Comparison of ENCODE assay signal across 1 cellular context in the genomic region with DNA sequence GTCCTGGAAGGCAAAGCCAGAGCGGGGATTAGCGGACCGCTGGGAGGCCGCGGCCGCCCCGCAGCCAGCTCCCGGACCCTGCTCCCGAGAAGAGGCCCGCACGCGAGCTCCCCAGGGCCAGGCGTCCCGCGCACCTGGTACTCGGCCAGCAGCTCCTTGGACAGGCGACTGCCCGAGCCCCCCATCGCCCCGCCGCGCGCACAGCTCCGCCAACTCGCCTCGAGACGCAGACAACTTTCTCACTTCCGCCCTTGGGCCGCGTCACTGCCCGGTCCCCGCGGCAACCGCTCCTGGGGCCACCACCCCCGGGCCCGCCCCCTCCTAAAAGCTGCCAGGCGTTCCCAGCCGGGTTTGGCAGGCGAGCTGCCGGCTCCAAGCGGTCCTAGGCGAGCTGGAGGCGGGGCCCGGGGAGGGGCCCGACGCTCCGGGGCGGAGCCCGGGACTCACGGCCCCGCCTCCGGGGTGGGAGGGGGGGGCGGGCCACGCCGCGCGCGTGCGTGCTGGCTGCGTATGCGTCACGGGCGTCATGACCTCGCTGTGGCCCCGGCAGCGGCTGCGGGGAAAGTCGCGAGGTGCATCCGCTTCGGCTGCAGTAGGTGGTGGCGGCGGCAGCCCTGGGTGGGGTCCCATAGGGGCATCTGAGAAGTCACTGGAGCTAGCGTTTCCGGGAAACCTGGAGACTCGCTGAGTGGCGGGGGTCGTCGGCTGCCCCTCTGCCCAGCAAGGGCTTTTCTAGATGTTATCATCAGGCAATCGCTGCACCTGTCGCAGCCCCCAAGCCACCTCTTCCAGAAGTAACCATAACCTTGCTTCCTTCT.
TF ChIP-seq lines count a peak whose summit lies in the region.

A gene (minus strand): TSS at position 241 of the 818 bp plus-strand sequence. CDS start 56 bp downstream, at position 185.
A gene with protein sequence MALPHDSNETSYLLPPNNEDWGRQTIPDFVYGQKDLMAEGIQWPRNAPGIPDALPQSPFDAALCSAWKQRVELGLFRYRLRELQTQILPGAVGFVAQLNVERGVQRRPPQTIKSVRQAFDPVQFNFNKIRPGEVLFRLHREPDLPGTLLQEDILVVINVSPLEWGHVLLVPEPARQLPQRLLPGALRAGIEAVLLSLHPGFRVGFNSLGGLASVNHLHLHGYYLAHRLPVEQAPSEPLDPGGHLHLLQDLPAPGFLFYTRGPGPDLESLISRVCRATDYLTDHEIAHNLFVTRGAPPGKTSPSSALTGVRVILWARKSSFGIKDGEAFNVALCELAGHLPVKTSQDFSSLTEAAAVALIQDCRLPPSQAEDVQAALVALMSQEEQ (plus strand): TSS at position 509 of the 818 bp plus-strand sequence. CDS start 6,700 bp downstream, outside the sequence.

TF ChIP-seq in WTC11, 78 proteins besides CTCF, POLR2A, EP300 and RAD21 (continued from another document):
- TF ChIP-seq, protein P1, sequence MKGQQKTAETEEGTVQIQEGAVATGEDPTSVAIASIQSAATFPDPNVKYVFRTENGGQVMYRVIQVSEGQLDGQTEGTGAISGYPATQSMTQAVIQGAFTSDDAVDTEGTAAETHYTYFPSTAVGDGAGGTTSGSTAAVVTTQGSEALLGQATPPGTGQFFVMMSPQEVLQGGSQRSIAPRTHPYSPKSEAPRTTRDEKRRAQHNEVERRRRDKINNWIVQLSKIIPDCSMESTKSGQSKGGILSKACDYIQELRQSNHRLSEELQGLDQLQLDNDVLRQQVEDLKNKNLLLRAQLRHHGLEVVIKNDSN (CRISPR knock-in tag; IDR thresholded peaks at IDR 0.05), result no peak
- TF ChIP-seq, protein P2, sequence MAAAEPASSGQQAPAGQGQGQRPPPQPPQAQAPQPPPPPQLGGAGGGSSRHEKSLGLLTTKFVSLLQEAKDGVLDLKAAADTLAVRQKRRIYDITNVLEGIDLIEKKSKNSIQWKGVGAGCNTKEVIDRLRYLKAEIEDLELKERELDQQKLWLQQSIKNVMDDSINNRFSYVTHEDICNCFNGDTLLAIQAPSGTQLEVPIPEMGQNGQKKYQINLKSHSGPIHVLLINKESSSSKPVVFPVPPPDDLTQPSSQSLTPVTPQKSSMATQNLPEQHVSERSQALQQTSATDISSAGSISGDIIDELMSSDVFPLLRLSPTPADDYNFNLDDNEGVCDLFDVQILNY (CRISPR knock-in tag; IDR thresholded peaks at IDR 0.05), result 0 out of 2 replicates have a peak, but pooled peaks have one; percentile 59
- TF ChIP-seq, protein P3, sequence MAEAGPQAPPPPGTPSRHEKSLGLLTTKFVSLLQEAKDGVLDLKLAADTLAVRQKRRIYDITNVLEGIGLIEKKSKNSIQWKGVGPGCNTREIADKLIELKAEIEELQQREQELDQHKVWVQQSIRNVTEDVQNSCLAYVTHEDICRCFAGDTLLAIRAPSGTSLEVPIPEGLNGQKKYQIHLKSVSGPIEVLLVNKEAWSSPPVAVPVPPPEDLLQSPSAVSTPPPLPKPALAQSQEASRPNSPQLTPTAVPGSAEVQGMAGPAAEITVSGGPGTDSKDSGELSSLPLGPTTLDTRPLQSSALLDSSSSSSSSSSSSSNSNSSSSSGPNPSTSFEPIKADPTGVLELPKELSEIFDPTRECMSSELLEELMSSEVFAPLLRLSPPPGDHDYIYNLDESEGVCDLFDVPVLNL (CRISPR knock-in tag; IDR thresholded peaks at IDR 0.05; ENCODE audit: borderline replicate concordance, low read depth), result no peak
- TF ChIP-seq, protein P4, sequence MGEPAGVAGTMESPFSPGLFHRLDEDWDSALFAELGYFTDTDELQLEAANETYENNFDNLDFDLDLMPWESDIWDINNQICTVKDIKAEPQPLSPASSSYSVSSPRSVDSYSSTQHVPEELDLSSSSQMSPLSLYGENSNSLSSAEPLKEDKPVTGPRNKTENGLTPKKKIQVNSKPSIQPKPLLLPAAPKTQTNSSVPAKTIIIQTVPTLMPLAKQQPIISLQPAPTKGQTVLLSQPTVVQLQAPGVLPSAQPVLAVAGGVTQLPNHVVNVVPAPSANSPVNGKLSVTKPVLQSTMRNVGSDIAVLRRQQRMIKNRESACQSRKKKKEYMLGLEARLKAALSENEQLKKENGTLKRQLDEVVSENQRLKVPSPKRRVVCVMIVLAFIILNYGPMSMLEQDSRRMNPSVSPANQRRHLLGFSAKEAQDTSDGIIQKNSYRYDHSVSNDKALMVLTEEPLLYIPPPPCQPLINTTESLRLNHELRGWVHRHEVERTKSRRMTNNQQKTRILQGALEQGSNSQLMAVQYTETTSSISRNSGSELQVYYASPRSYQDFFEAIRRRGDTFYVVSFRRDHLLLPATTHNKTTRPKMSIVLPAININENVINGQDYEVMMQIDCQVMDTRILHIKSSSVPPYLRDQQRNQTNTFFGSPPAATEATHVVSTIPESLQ (CRISPR knock-in tag; IDR thresholded peaks at IDR 0.05), result no peak
- TF ChIP-seq RORB (CRISPR knock-in tag; IDR thresholded peaks at IDR 0.05) (no peak), SMAD3 (CRISPR knock-in tag; IDR thresholded peaks at IDR 0.05; ENCODE audit: borderline replicate concordance) (no peak), JAZF1 (CRISPR knock-in tag; IDR thresholded peaks at IDR 0.05) (no peak), ZNF416 (CRISPR knock-in tag; IDR thresholded peaks at IDR 0.05) (no peak), SMAD4 (CRISPR knock-in tag; IDR thresholded peaks at IDR 0.05) (no peak), MXD4 (CRISPR knock-in tag; IDR thresholded peaks at IDR 0.05; ENCODE audit: borderline replicate concordance) (no peak), SP1 (CRISPR knock-in tag; conservative IDR thresholded peaks at IDR 0.05) (peak; percentile 92), NR1H2 (CRISPR knock-in tag; IDR thresholded peaks at IDR 0.05) (no peak), TCF7 (CRISPR knock-in tag; IDR thresholded peaks at IDR 0.05; ENCODE audit: low read depth) (no peak), ETV6 (CRISPR knock-in tag; IDR thresholded peaks at IDR 0.05) (no peak), GABPB1 (CRISPR knock-in tag; IDR thresholded peaks at IDR 0.05) (no peak), ZNF317 (CRISPR knock-in tag; IDR thresholded peaks at IDR 0.05; ENCODE audit: borderline replicate concordance, low read depth) (no peak), RELA (CRISPR knock-in tag; IDR thresholded peaks at IDR 0.05; ENCODE audit: borderline replicate concordance) (no peak), IRF2 (CRISPR knock-in tag; IDR thresholded peaks at IDR 0.05; ENCODE audit: borderline replicate concordance, low read depth) (no peak), CBFB (CRISPR knock-in tag; IDR thresholded peaks at IDR 0.05; ENCODE audit: low read depth) (no peak)
- TF ChIP-seq, protein P5, sequence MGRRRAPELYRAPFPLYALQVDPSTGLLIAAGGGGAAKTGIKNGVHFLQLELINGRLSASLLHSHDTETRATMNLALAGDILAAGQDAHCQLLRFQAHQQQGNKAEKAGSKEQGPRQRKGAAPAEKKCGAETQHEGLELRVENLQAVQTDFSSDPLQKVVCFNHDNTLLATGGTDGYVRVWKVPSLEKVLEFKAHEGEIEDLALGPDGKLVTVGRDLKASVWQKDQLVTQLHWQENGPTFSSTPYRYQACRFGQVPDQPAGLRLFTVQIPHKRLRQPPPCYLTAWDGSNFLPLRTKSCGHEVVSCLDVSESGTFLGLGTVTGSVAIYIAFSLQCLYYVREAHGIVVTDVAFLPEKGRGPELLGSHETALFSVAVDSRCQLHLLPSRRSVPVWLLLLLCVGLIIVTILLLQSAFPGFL (CRISPR knock-in tag; IDR thresholded peaks at IDR 0.05; ENCODE audit: borderline replicate concordance), result no peak
- TF ChIP-seq, protein P6, sequence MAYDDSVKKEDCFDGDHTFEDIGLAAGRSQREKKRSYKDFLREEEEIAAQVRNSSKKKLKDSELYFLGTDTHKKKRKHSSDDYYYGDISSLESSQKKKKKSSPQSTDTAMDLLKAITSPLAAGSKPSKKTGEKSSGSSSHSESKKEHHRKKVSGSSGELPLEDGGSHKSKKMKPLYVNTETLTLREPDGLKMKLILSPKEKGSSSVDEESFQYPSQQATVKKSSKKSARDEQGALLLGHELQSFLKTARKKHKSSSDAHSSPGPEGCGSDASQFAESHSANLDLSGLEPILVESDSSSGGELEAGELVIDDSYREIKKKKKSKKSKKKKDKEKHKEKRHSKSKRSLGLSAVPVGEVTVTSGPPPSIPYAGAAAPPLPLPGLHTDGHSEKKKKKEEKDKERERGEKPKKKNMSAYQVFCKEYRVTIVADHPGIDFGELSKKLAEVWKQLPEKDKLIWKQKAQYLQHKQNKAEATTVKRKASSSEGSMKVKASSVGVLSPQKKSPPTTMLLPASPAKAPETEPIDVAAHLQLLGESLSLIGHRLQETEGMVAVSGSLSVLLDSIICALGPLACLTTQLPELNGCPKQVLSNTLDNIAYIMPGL (CRISPR knock-in tag; IDR thresholded peaks at IDR 0.05), result peak; percentile 37; the same call in 1 of the 2 replicates
- TF ChIP-seq, protein P7, sequence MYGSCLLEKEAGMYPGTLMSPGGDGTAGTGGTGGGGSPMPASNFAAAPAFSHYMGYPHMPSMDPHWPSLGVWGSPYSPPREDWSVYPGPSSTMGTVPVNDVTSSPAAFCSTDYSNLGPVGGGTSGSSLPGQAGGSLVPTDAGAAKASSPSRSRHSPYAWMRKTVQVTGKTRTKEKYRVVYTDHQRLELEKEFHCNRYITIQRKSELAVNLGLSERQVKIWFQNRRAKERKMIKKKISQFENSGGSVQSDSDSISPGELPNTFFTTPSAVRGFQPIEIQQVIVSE (CRISPR knock-in tag; IDR thresholded peaks at IDR 0.05; ENCODE audit: borderline replicate concordance), result no peak
- TF ChIP-seq, protein P8, sequence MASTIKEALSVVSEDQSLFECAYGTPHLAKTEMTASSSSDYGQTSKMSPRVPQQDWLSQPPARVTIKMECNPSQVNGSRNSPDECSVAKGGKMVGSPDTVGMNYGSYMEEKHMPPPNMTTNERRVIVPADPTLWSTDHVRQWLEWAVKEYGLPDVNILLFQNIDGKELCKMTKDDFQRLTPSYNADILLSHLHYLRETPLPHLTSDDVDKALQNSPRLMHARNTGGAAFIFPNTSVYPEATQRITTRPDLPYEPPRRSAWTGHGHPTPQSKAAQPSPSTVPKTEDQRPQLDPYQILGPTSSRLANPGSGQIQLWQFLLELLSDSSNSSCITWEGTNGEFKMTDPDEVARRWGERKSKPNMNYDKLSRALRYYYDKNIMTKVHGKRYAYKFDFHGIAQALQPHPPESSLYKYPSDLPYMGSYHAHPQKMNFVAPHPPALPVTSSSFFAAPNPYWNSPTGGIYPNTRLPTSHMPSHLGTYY (CRISPR knock-in tag; IDR thresholded peaks at IDR 0.05), result no peak
